In genomic region chr16:17885659-17886200, GRCh38 we compare ENCODE assay signal across 21 cellular contexts.
A peak's percentile ranks its signal among the peaks of the same experiment; 100 is the strongest.
DNase-seq lines count a peak whose midpoint lies in the region; ATAC-seq and TF ChIP-seq lines count a peak whose summit lies in the region.
"Had no signal": no experiment of that assay in that cellular context is flagged by ENCODE, and none has a peak within 500 bp of the region (broad histone marks: within the 10 kb centered on the region; RNA-seq: fewer than 3 reads in every experiment).

No MANE protein-coding gene starts in this region.

- POLR2A ChIA-PET in MCF 10A (lab: Yijun Ruan, JAX), result no interaction called here
- POLR2A ChIA-PET in activated CD4-positive, alpha-beta memory T cell treated with anti-CD3 and anti-CD28 coated beads, Interleukin-2, amount 10 ng/mL, durations not matched to agents 7 days and 5 days (lab: Charles Lee), result no interaction called here

- ATAC-seq in HG02588 (IDR thresholded peaks at IDR 0.05; ENCODE audit: unreplicated experiment) (no peak), gastrocnemius medialis (no peak), left lobe of liver (no peak)
- ATAC-seq: GM12878, SK-N-SH treated with all-trans-retinoic acid at 6 μM for 48 hours had no signal

- H3K36me3 ChIP-seq in breast epithelium (no peaks in the 10 kb centered on the region), endodermal cell (ENCODE audit: control insufficient read depth, insufficient read depth, low read length) (no peaks in the 10 kb centered on the region), gastrocnemius medialis (no peaks in the 10 kb centered on the region)
- H3K36me3 ChIP-seq: HAP-1 had no signal

- no TSS peak for BruUV-seq in MCF 10A (replicated peaks; lab: Mats Ljungman, UMichigan)

- no peaks in the 10 kb centered on the region for H3K27me3 Mint-ChIP-seq in MCF 10A (ENCODE audit: insufficient read depth, unreplicated experiment)
- peaks cover 10% of the 10 kb centered on the region for H3K27me3 Mint-ChIP-seq in endodermal cell (ENCODE audit: insufficient read depth)
- H3K27me3 Mint-ChIP-seq in activated CD4-positive, alpha-beta memory T cell treated with anti-CD3 and anti-CD28 coated beads, Interleukin-2, amount 10 ng/mL, durations not matched to agents 7 days and 5 days, result peaks cover 4% of the 10 kb centered on the region
- H3K27me3 Mint-ChIP-seq: CD4-positive, CD25-positive, alpha-beta regulatory T cell had no signal

- H3K4me1 Mint-ChIP-seq in MCF 10A (ENCODE audit: insufficient read depth, unreplicated experiment) (no peaks in the 10 kb centered on the region), endodermal cell (no peaks in the 10 kb centered on the region)
- no peaks in the 10 kb centered on the region for H3K4me1 Mint-ChIP-seq in activated CD4-positive, alpha-beta memory T cell treated with anti-CD3 and anti-CD28 coated beads, Interleukin-2, amount 10 ng/mL, durations not matched to agents 7 days and 5 days
- H3K4me1 Mint-ChIP-seq: B cell had no signal

- H3K27me3 ChIP-seq in breast epithelium, result no peaks in the 10 kb centered on the region
- no peaks in the 10 kb centered on the region for H3K27me3 ChIP-seq in endodermal cell (ENCODE audit: control insufficient read depth, insufficient read depth, low read length, poor library complexity, severe bottlenecking)
- H3K27me3 ChIP-seq in gastrocnemius medialis, result no peaks in the 10 kb centered on the region

- peak overlapping the region; percentile 65 for H3K27ac Mint-ChIP-seq in MCF 10A (ENCODE audit: low read depth, unreplicated experiment)
- no peak overlapping the region for H3K27ac Mint-ChIP-seq in endodermal cell
- H3K27ac Mint-ChIP-seq in activated CD4-positive, alpha-beta memory T cell treated with anti-CD3 and anti-CD28 coated beads, Interleukin-2, amount 10 ng/mL, durations not matched to agents 7 days and 5 days, result no peak overlapping the region
- H3K27ac Mint-ChIP-seq: B cell, IgD-negative memory B cell had no signal

- intact Hi-C loops in MCF 10A (cut with micrococcal nuclease) (no loop called here), breast epithelium (cut with DNase I; ENCODE audit: low total_unique reads) (no loop called here), gastrocnemius medialis (cut with DNase I; ENCODE audit: low total_unique reads) (no loop called here)

- no peaks in the 10 kb centered on the region for H3K9me3 ChIP-seq in breast epithelium
- H3K9me3 ChIP-seq in endodermal cell (ENCODE audit: control insufficient read depth, low read length), result no peaks in the 10 kb centered on the region
- no peaks in the 10 kb centered on the region for H3K9me3 ChIP-seq in gastrocnemius medialis
- H3K9me3 ChIP-seq: Caco-2, HAP-1 had no signal

- H3K4me1 ChIP-seq in breast epithelium (no peaks in the 10 kb centered on the region), endodermal cell (ENCODE audit: control insufficient read depth, insufficient read depth, low read length) (no peaks in the 10 kb centered on the region), gastrocnemius medialis (no peaks in the 10 kb centered on the region)
- H3K4me1 ChIP-seq: Caco-2, HAP-1 had no signal

- CTCF ChIA-PET in MCF 10A (lab: Yijun Ruan, JAX), result no interaction called here
- CTCF ChIA-PET in activated CD4-positive, alpha-beta memory T cell treated with anti-CD3 and anti-CD28 coated beads, Interleukin-2, amount 10 ng/mL, durations not matched to agents 7 days and 5 days (lab: Charles Lee), result no interaction called here

- TF ChIP-seq CTCF in MCF 10A (IDR thresholded peaks at IDR 0.05; ENCODE audit: unreplicated experiment) (no peak), breast epithelium (IDR thresholded peaks at IDR 0.05) (no peak), endodermal cell (conservative IDR thresholded peaks at IDR 0.05) (no peak), gastrocnemius medialis (IDR thresholded peaks at IDR 0.05 in 4 of 5, conservative IDR thresholded peaks at IDR 0.05 in 1 of 5) (no peak)

- DNase-seq in MCF 10A (ENCODE audit: unreplicated experiment) (no peak), breast epithelium (ENCODE audit: low spot score in 2 of 2) (no peak), RPMI8226 (peak; percentile 12), endodermal cell (peak; percentile 46), gastrocnemius medialis (no peak), left lobe of liver (ENCODE audit: low spot score) (no peak)
- no peak for DNase-seq in activated CD4-positive, alpha-beta memory T cell treated with anti-CD3 and anti-CD28 coated beads, Interleukin-2, amount 10 ng/mL, durations not matched to agents 7 days and 5 days
- DNase-seq: Caco-2; CD4-positive, CD25-positive, alpha-beta regulatory T cell; GF-D8; MV-4-11; NCI-H1694 treated with DMSO at 0.1 percent for 48 hours; OCI-M1; SHP77 treated with DMSO at 0.1 percent for 48 hours had no signal

- no peak overlapping the region for H3K4me3 Mint-ChIP-seq in MCF 10A (ENCODE audit: unreplicated experiment)
- no peak overlapping the region for H3K4me3 Mint-ChIP-seq in endodermal cell
- H3K4me3 Mint-ChIP-seq in activated CD4-positive, alpha-beta memory T cell treated with anti-CD3 and anti-CD28 coated beads, Interleukin-2, amount 10 ng/mL, durations not matched to agents 7 days and 5 days, result no peak overlapping the region
- H3K4me3 Mint-ChIP-seq: B cell, IgD-negative memory B cell had no signal

- H3K36me3 Mint-ChIP-seq in MCF 10A (ENCODE audit: insufficient read depth, unreplicated experiment) (peaks cover 6% of the 10 kb centered on the region), endodermal cell (ENCODE audit: low read depth) (no peaks in the 10 kb centered on the region)
- no peaks in the 10 kb centered on the region for H3K36me3 Mint-ChIP-seq in activated CD4-positive, alpha-beta memory T cell treated with anti-CD3 and anti-CD28 coated beads, Interleukin-2, amount 10 ng/mL, durations not matched to agents 7 days and 5 days (ENCODE audit: low read depth)
- H3K36me3 Mint-ChIP-seq: CD4-positive, CD25-positive, alpha-beta regulatory T cell; IgD-negative memory B cell had no signal

- no peak overlapping the region for H3K4me3 ChIP-seq in breast epithelium
- no peak overlapping the region for H3K4me3 ChIP-seq in endodermal cell (ENCODE audit: low read length)
- H3K4me3 ChIP-seq in gastrocnemius medialis, result no peak overlapping the region
- H3K4me3 ChIP-seq: GM12878, HAP-1 had no signal

- TF ChIP-seq POLR2A in breast epithelium (IDR thresholded peaks at IDR 0.05) (no peak), gastrocnemius medialis (IDR thresholded peaks at IDR 0.05) (no peak)

- 68 to 78% methylated on average over 4 to 7 of the region's 7 CpGs for WGBS in endodermal cell (ENCODE audit: insufficient coverage in 1 of 2, insufficient read length in 1 of 2), 2 experiments

- no peak overlapping the region for H3K27ac ChIP-seq in breast epithelium
- H3K27ac ChIP-seq in endodermal cell (ENCODE audit: low read depth, low read length), result no peak overlapping the region
- H3K27ac ChIP-seq in gastrocnemius medialis, result no peak overlapping the region
- H3K27ac ChIP-seq: 22Rv1 had no signal

- H3K9ac ChIP-seq in endodermal cell (ENCODE audit: extremely low read depth, low read length, poor library complexity, severe bottlenecking), result no peak overlapping the region

- peaks cover 17% of the 10 kb centered on the region for H3K9me3 Mint-ChIP-seq in MCF 10A (ENCODE audit: unreplicated experiment)
- peaks cover 4% of the 10 kb centered on the region for H3K9me3 Mint-ChIP-seq in endodermal cell
- no peaks in the 10 kb centered on the region for H3K9me3 Mint-ChIP-seq in activated CD4-positive, alpha-beta memory T cell treated with anti-CD3 and anti-CD28 coated beads, Interleukin-2, amount 10 ng/mL, durations not matched to agents 7 days and 5 days

- in situ Hi-C loops in gastrocnemius medialis (cut with MboI; ENCODE audit: low sequenced_read_pairs in 4 of 4), result no loop called here

Comparison
In these comparisons a context has a peak if more than half of its experiments do, and no peak if none do; other contexts are left out.
1. DNase-seq: peak in RPMI8226 (single experiment) and endodermal cell (single experiment); none in MCF 10A (single experiment), breast epithelium (0 of 2), activated CD4-positive, alpha-beta memory T cell treated with anti-CD3 and anti-CD28 coated beads, Interleukin-2, amount 10 ng/mL, durations not matched to agents 7 days and 5 days (single experiment), gastrocnemius medialis (0 of 2) and left lobe of liver (single experiment).